Comparison of ENCODE assay signal across 19 cellular contexts in genomic region chr12:76863811-76864210, GRCh38. TPM values are rescaled to one million over a fixed set of nuclear protein-coding genes. Genes with fewer than 3 reads are reported as not detected.
DNase-seq lines count a peak whose midpoint lies in the region; ATAC-seq and TF ChIP-seq lines count a peak whose summit lies in the region.
"Had no signal": no experiment of that assay in that cellular context is flagged by ENCODE, and none has a peak within 500 bp of the region (broad histone marks: within the 10 kb centered on the region; RNA-seq: fewer than 3 reads in every experiment).

No MANE protein-coding gene starts in this region.

- H3K4me3 ChIP-seq in AG04450 (ENCODE audit: low read depth, low read length) (no peak overlapping the region), coronary artery (no peak overlapping the region), aorta (ENCODE audit: low read length in 2 of 2) (no peak overlapping the region)
- H3K4me3 ChIP-seq: SK-N-MC had no signal

- H3K9me3 ChIP-seq in AG04450 (ENCODE audit: control insufficient read depth, insufficient read depth, low read length) = no peaks in the 10 kb centered on the region; the same call in 1 of the 2 replicates
- no peaks in the 10 kb centered on the region for H3K9me3 ChIP-seq in aorta (ENCODE audit: control insufficient read depth, low read length)

- no peaks in the 10 kb centered on the region for H3K9me3 Mint-ChIP-seq in HFFc6
- H3K9me3 Mint-ChIP-seq: activated CD4-positive, alpha-beta T cell treated with anti-CD3 and anti-CD28 coated beads, Interleukin-2, amount 10 ng/mL, durations not matched to agents 24 days and 14 days had no signal

- DNase-seq in AG04450 (ENCODE audit: low read depth, low spot score) = no peak
- peak; percentile 33 for DNase-seq in HFFc6
- DNase-seq in coronary artery (ENCODE audit: low spot score) = no peak
- DNase-seq in myocyte (ENCODE audit: low read depth) = peak; percentile 62
- no peak for DNase-seq in aorta
- no peak for DNase-seq in HUDEP-2 (lab: John Stamatoyannopoulos, UW; ENCODE audit: unreplicated experiment in 76 of 76)
- DNase-seq in SW480 (ENCODE audit: low spot score) = no peak
- DNase-seq: 8988T; activated CD4-positive, alpha-beta T cell treated with anti-CD3 and anti-CD28 coated beads, Interleukin-2, amount 10 ng/mL, durations not matched to agents 24 days and 14 days; KBM-7; left ventricle myocardium superior; naive thymus-derived CD4-positive, alpha-beta T cell; NCI-H1417; NCI-H2171 treated with DMSO at 0.1 percent for 48 hours; NCI-H774; stimulated activated CD4-positive, alpha-beta T cell treated with anti-CD3 and anti-CD28 coated beads, Interleukin-15, amount 100 ng/mL, for 24 hours; stimulated activated naive CD4-positive, alpha-beta T cell treated with Interleukin-2 at 50 U/mL for 16 hours had no signal

- H3K36me3 Mint-ChIP-seq in HFFc6 (ENCODE audit: low read depth) = peaks cover 18% of the 10 kb centered on the region
- H3K36me3 Mint-ChIP-seq: naive thymus-derived CD4-positive, alpha-beta T cell had no signal

- H3K36me3 ChIP-seq in aorta (ENCODE audit: control insufficient read depth in 1 of 2, insufficient read depth in 2 of 2, low read length in 1 of 2) = peaks cover 0 to 5% of the 10 kb centered on the region in 2 donors

- no peak for TF ChIP-seq CTCF in AG04450 (IDR thresholded peaks at IDR 0.05; ENCODE audit: low read depth, low read length)
- no peak for TF ChIP-seq CTCF in HFFc6 (IDR thresholded peaks at IDR 0.05)
- no peak for TF ChIP-seq CTCF in coronary artery (IDR thresholded peaks at IDR 0.05)

- H3K4me3 Mint-ChIP-seq in HFFc6 = peak overlapping the region; percentile 48
- H3K4me3 Mint-ChIP-seq: activated CD4-positive, alpha-beta T cell treated with anti-CD3 and anti-CD28 coated beads, Interleukin-2, amount 10 ng/mL, durations not matched to agents 24 days and 14 days; naive thymus-derived CD4-positive, alpha-beta T cell had no signal

- H3K27ac ChIP-seq in AG04450 (ENCODE audit: low read depth, low read length) (peak overlapping the region; percentile 47), coronary artery (peak overlapping the region; percentile 27 to 29), aorta (ENCODE audit: low read depth in 1 of 2, low read length in 2 of 2) (peak overlapping the region in 1 of 2 donors; percentile 3)
- H3K27ac ChIP-seq: SK-N-MC had no signal

- H3K27me3 Mint-ChIP-seq in HFFc6 (ENCODE audit: insufficient read depth) = peaks cover 2% of the 10 kb centered on the region

- POLR2A ChIA-PET in AG04450 (lab: Yijun Ruan, JAX) = interaction anchor here (0.7 to 1.7 kb wide), 5 partner anchors 14 to 149 kb away, joined by 3 to 14 read pairs (median 3); partner anchors contain the start of gene CSRP2

- intact Hi-C loops in aorta (cut with DNase I) = no loop called here

- peaks cover 33% of the 10 kb centered on the region for H3K4me1 Mint-ChIP-seq in HFFc6 (ENCODE audit: low read depth)
- H3K4me1 Mint-ChIP-seq: activated CD4-positive, alpha-beta T cell treated with anti-CD3 and anti-CD28 coated beads, Interleukin-2, amount 10 ng/mL, durations not matched to agents 24 days and 14 days had no signal

- H3K27me3 ChIP-seq in AG04450 (ENCODE audit: control insufficient read depth, insufficient read depth, low read length) (no peaks in the 10 kb centered on the region), aorta (ENCODE audit: control insufficient read depth in 1 of 2, insufficient read depth in 2 of 2, low read length in 1 of 2) (no peaks in the 10 kb centered on the region)

- ATAC-seq in aorta (ENCODE audit: low FRiP score) = no peak
- no peak for ATAC-seq in GM18873 (IDR thresholded peaks at IDR 0.05; ENCODE audit: low FRiP score, unreplicated experiment)
- ATAC-seq: left ventricle myocardium superior; naive thymus-derived CD4-positive, alpha-beta T cell had no signal

- 23 to 29% methylated on average over 4 of the region's 4 CpGs for WGBS in aorta, 2 donors

- CTCF ChIA-PET in AG04450 (lab: Charles Lee) = interaction anchor here (1.2 kb wide), 1 partner anchor 147 kb away, joined by 5 read pairs; no protein-coding TSS in a partner anchor

- no peaks in the 10 kb centered on the region for H3K4me1 ChIP-seq in aorta (ENCODE audit: control insufficient read depth in 1 of 2, insufficient read depth in 2 of 2, low read length in 2 of 2)

- peak overlapping the region; percentile 81 for H3K27ac Mint-ChIP-seq in HFFc6
- H3K27ac Mint-ChIP-seq: activated CD4-positive, alpha-beta T cell treated with anti-CD3 and anti-CD28 coated beads, Interleukin-2, amount 10 ng/mL, durations not matched to agents 24 days and 14 days; naive thymus-derived CD4-positive, alpha-beta T cell had no signal

RNA-seq across cellular contexts. Expression of gene CSRP2, which starts 15.0 kb away (rescaled TPM):
- polyA plus RNA-seq in AG04450 (2011; rRNA removed) (95.9 and 108 TPM in 2 replicates), aorta (100 to 1,000 TPM; 123 to 179 TPM)
- 31.5 and 35.2 TPM in 2 replicates for polyA minus RNA-seq in AG04450 (2011; rRNA and poly(A)+ RNA removed)
- 10 to 100 TPM; 20.7 to 32.7 (median 29.5) TPM for total RNA-seq in HFFc6 (2021; fragmentation: NEBNext Ultra II Directional; extraction: Animal tissue kit (Norgen Biotek cat#: 25700))
- total RNA-seq in myocyte (40.2 and 76.0 TPM in 2 replicates), aorta (100 to 1,000 TPM in 1 of 2 donors, 10 to 100 TPM in 1; 67.4 to 163 TPM)
- polyA plus RNA-seq in myocyte (2012) = 161 TPM
- total RNA-seq: naive thymus-derived CD4-positive, alpha-beta T cell had no signal

Comparison
In these comparisons a context has a peak if more than half of its experiments do, and no peak if none do; other contexts are left out.
1. DNase-seq: peak in HFFc6 (single experiment) and myocyte (single experiment); none in AG04450 (single experiment), coronary artery (single experiment), aorta (0 of 2), HUDEP-2 (0 of 76) and SW480 (single experiment).